15 cellular contexts compared by ENCODE assay signal in genomic region chr15:92463826-92464225, GRCh38.
"Had no signal": no experiment of that assay in that cellular context is flagged by ENCODE, and none has a peak within 500 bp of the region (broad histone marks: within the 10 kb centered on the region; RNA-seq: fewer than 3 reads in every experiment).

No MANE protein-coding gene starts in this region.

- DNase-seq: activated CD4-positive, alpha-beta T cell treated with anti-CD3 and anti-CD28 coated beads, Interleukin-2, amount 50 U/mL, for 48 hours; activated CD4-positive, CD25-positive, alpha-beta regulatory T cell treated with anti-CD3 and anti-CD28 coated beads, Interleukin-2, amount 50 U/mL, for 72 hours; activated CD8-positive, alpha-beta memory T cell treated with anti-CD3 and anti-CD28 coated beads, Interleukin-2, amount 10 ng/mL, durations not matched to agents 7 days and 5 days; activated effector memory CD4-positive, alpha-beta T cell treated with anti-CD3 and anti-CD28 coated beads, Interleukin-2, amount 50 U/mL, for 16 hours; activated T-cell treated with anti-CD3 and anti-CD28 coated beads, Interleukin-2, amount 50 U/mL, for 4 hours; amygdala; erythroblast; foreskin fibroblast; left lung; nephron progenitor cell; stimulated activated CD4-positive, alpha-beta T cell treated with anti-CD3 and anti-CD28 coated beads, Interleukin-4, amount 100 ng/mL, for 1 hour; stimulated activated CD8-positive, alpha-beta memory T cell treated with anti-CD3 and anti-CD28 coated beads, Interleukin-4, amount 100 ng/mL, for 48 hours; stimulated activated naive CD8-positive, alpha-beta T cell treated with anti-CD3 and anti-CD28 coated beads, Interleukin-15, Interleukin-2, amounts not matched to agents 100 U/mL and 50 U/mL, for 24 hours had no signal

- H3K4me1 Mint-ChIP-seq: activated CD8-positive, alpha-beta memory T cell treated with anti-CD3 and anti-CD28 coated beads, Interleukin-2, amount 10 ng/mL, durations not matched to agents 7 days and 5 days had no signal

- ATAC-seq: activated CD8-positive, alpha-beta memory T cell treated with anti-CD3 and anti-CD28 coated beads, Interleukin-2, amount 10 ng/mL, durations not matched to agents 7 days and 5 days; activated T-cell treated with anti-CD3 and anti-CD28 coated beads, Interleukin-2, amount 50 U/mL, for 4 hours; left lung; stimulated activated naive CD8-positive, alpha-beta T cell treated with anti-CD3 and anti-CD28 coated beads, Interleukin-15, Interleukin-2, amounts not matched to agents 100 U/mL and 50 U/mL, for 24 hours had no signal

- H3K27ac ChIP-seq: left lung had no signal

- H3K27ac Mint-ChIP-seq: activated CD8-positive, alpha-beta memory T cell treated with anti-CD3 and anti-CD28 coated beads, Interleukin-2, amount 10 ng/mL, durations not matched to agents 7 days and 5 days; activated naive CD8-positive, alpha-beta T cell; endodermal cell; nephron progenitor cell had no signal

- H3K36me3 ChIP-seq: left lung had no signal

- H3K36me3 Mint-ChIP-seq: activated CD8-positive, alpha-beta memory T cell treated with anti-CD3 and anti-CD28 coated beads, Interleukin-2, amount 10 ng/mL, durations not matched to agents 7 days and 5 days; activated naive CD8-positive, alpha-beta T cell had no signal

- H3K4me1 ChIP-seq: left lung had no signal

- H3K4me3 ChIP-seq: left lung had no signal

- H3K4me3 Mint-ChIP-seq: activated CD8-positive, alpha-beta memory T cell treated with anti-CD3 and anti-CD28 coated beads, Interleukin-2, amount 10 ng/mL, durations not matched to agents 7 days and 5 days; activated naive CD8-positive, alpha-beta T cell; activated T-cell treated with anti-CD3 and anti-CD28 coated beads, Interleukin-2, amount 50 U/mL, for 4 hours; endodermal cell; nephron progenitor cell had no signal

- H3K27me3 ChIP-seq: left lung had no signal

- H3K9me3 Mint-ChIP-seq: activated T-cell treated with anti-CD3 and anti-CD28 coated beads, Interleukin-2, amount 50 U/mL, for 4 hours; endodermal cell; nephron progenitor cell had no signal

- H3K9me3 ChIP-seq: left lung had no signal
